Comparison of ENCODE assay signal across 8 cellular contexts in genomic region chr3:169764453-169765280, GRCh38. TPM values are rescaled to one million over a fixed set of nuclear protein-coding genes. Genes with fewer than 3 reads are reported as not detected.
DNase-seq lines count a peak whose midpoint lies in the region; ATAC-seq and TF ChIP-seq lines count a peak whose summit lies in the region.

TSS of gene TERC (minus strand) at chr3:169765060.

- intact Hi-C loops in IMR-90 (cut with micrococcal nuclease) (no loop called here), Panc1 (cut with micrococcal nuclease; ENCODE audit: unreplicated experiment) (loop anchor here (5.0 kb wide), 1 partner anchor 203 kb away; the partner anchor contains the start of gene SEC62), esophagus muscularis mucosa (cut with DNase I) (no loop called here)

- H4K5ac ChIP-seq in IMR-90 (ENCODE audit: low read depth, low read length): peak within 1 kb of the TSS; percentile 100

- H3K18ac ChIP-seq in IMR-90 (ENCODE audit: low read depth, low read length): peak within 1 kb of the TSS; percentile 73

- H2BK15ac ChIP-seq in IMR-90 (ENCODE audit: low read depth, low read length): no peak within 1 kb of the TSS

- H4K20me1 ChIP-seq in IMR-90 (ENCODE audit: insufficient read depth, low read length): no peaks in the 10 kb centered on the region

- H3K56ac ChIP-seq in IMR-90 (ENCODE audit: extremely low read depth, insufficient read depth, low read length): peak within 1 kb of the TSS; percentile 87

- H3K4me3 ChIP-seq in IMR-90 (ENCODE audit: insufficient read depth, low read depth, low read length) (peak within 1 kb of the TSS; percentile 89), Panc1 (ENCODE audit: low read depth in 2 of 2, low read length in 2 of 2) (peak within 1 kb of the TSS; percentile 64 to 83), esophagus muscularis mucosa (peak within 1 kb of the TSS; percentile 79 to 94 (median 85)), muscle layer of duodenum (ENCODE audit: low read depth in 1 of 2, low read length in 2 of 2) (peak within 1 kb of the TSS; percentile 80 to 86)

- no peak for TF ChIP-seq RAD21 in IMR-90 (IDR thresholded peaks at IDR 0.05; ENCODE audit: low read length)

- TF ChIP-seq CTCF in IMR-90 (conservative IDR thresholded peaks at IDR 0.05; ENCODE audit: low read depth, low read length): no peak
- TF ChIP-seq CTCF in Panc1 (IDR thresholded peaks at IDR 0.05): no peak
- TF ChIP-seq CTCF in esophagus muscularis mucosa (IDR thresholded peaks at IDR 0.05): no peak

- POLR2A ChIA-PET in IMR-90 (lab: Charles Lee; ENCODE audit: unreplicated experiment): interaction anchor here (1.0 kb wide), 1 partner anchor 47 kb away, joined by 3 read pairs; no protein-coding TSS in a partner anchor
- POLR2A ChIA-PET in Panc1 (lab: Charles Lee): no interaction called here

- H4K8ac ChIP-seq in IMR-90 (ENCODE audit: low read depth in 2 of 2, low read length in 2 of 2): peak within 1 kb of the TSS; percentile 84 to 98

- H2BK5ac ChIP-seq in IMR-90 (ENCODE audit: low read depth, low read length, poor library complexity, severe bottlenecking): peak within 1 kb of the TSS; percentile 80

- peak within 1 kb of the TSS; percentile 96 for H2AFZ ChIP-seq in IMR-90 (replicated peaks; ENCODE audit: low read length, poor library complexity)

- H3K27me3 ChIP-seq in IMR-90 (ENCODE audit: control insufficient read depth, insufficient read depth, low read length): no peaks in the 10 kb centered on the region
- H3K27me3 ChIP-seq in Panc1 (ENCODE audit: control insufficient read depth, insufficient read depth, low read length): no peaks in the 10 kb centered on the region
- no peaks in the 10 kb centered on the region for H3K27me3 ChIP-seq in esophagus muscularis mucosa
- H3K27me3 ChIP-seq in muscle layer of duodenum (ENCODE audit: low read depth, low read length): no peaks in the 10 kb centered on the region

- CTCF ChIA-PET in IMR-90 (lab: Yijun Ruan, JAX) (no interaction called here), Panc1 (lab: Charles Lee) (no interaction called here)

- no peaks in the 10 kb centered on the region for H3K9me1 ChIP-seq in IMR-90 (ENCODE audit: insufficient read depth, low read length)

- H3K36me3 ChIP-seq in IMR-90 (ENCODE audit: control insufficient read depth, insufficient read depth, low read length): no peaks in the 10 kb centered on the region
- no peaks in the 10 kb centered on the region for H3K36me3 ChIP-seq in Panc1 (ENCODE audit: control insufficient read depth, insufficient read depth, low read length)
- no peaks in the 10 kb centered on the region for H3K36me3 ChIP-seq in esophagus muscularis mucosa
- H3K36me3 ChIP-seq in muscle layer of duodenum (ENCODE audit: control insufficient read depth in 1 of 2, insufficient read depth in 2 of 2, low read length in 2 of 2): peaks cover 0 to 4% of the 10 kb centered on the region in 2 donors

- TF ChIP-seq EP300 in esophagus muscularis mucosa (IDR thresholded peaks at IDR 0.05): no peak

- H3K4me1 ChIP-seq in IMR-90 (ENCODE audit: control insufficient read depth, insufficient read depth, low read length): peaks cover 5% of the 10 kb centered on the region; the same call in 1 of the 2 replicates
- 0 out of 2 replicates have a peak, but pooled peaks cover 2% of the 10 kb centered on the region for H3K4me1 ChIP-seq in Panc1 (ENCODE audit: control insufficient read depth, insufficient read depth, low read length)
- H3K4me1 ChIP-seq in esophagus muscularis mucosa: peaks cover 4 to 14% (median 6%) of the 10 kb centered on the region in 4 donors
- no peaks in the 10 kb centered on the region for H3K4me1 ChIP-seq in muscle layer of duodenum (ENCODE audit: control insufficient read depth in 1 of 2, insufficient read depth in 2 of 2, low read length in 2 of 2)

- WGBS in IMR-90 (ENCODE audit: extremely low coverage in 2 of 2, insufficient read length in 1 of 2), 2 experiments: 4% methylated on average over 43 of the region's 77 CpGs; no CpG with 5 or more reads in 1 of the 2 experiments
- 3% methylated on average over 47 of the region's 77 CpGs for WGBS in esophagus muscularis mucosa

- H3K4ac ChIP-seq in IMR-90 (ENCODE audit: low read depth, low read length): peak within 1 kb of the TSS; percentile 99

- H3K79me1 ChIP-seq in IMR-90 (ENCODE audit: low read depth in 1 of 2, low read length in 2 of 2): no peaks in the 10 kb centered on the region

- in situ Hi-C loops in IMR-90 (cut with MboI; ENCODE audit: low sequenced_read_pairs) (loop anchor here (25.0 kb wide), 1 partner anchor 1677 kb away; the partner anchor contains the start of gene GOLIM4), Panc1 (cut with HindIII; ENCODE audit: low pct_unique_long_range_greater_than_20kb, low sequenced_read_pairs) (no loop called here)

- H3K9me3 ChIP-seq in IMR-90 (ENCODE audit: control insufficient read depth, insufficient read depth, low read length): peaks cover 3% of the 10 kb centered on the region; the same call in 1 of the 2 replicates
- no peaks in the 10 kb centered on the region for H3K9me3 ChIP-seq in Panc1 (ENCODE audit: control insufficient read depth, insufficient read depth, low read depth, low read length)
- H3K9me3 ChIP-seq in esophagus muscularis mucosa: no peaks in the 10 kb centered on the region
- H3K9me3 ChIP-seq in muscle layer of duodenum (ENCODE audit: control insufficient read depth in 1 of 2, low read length in 2 of 2): no peaks in the 10 kb centered on the region

- TSS peak; percentile 91 for BruUV-seq in IMR-90 (replicated peaks; lab: Mats Ljungman, UMichigan)
- BruUV-seq in Panc1 (replicated peaks; lab: Mats Ljungman, UMichigan): TSS peak; percentile 100

- H3K27ac ChIP-seq in IMR-90 (ENCODE audit: insufficient read depth, low read length): peak within 1 kb of the TSS; percentile 88
- H3K27ac ChIP-seq in Panc1 (ENCODE audit: low read length): peak within 1 kb of the TSS; percentile 93
- H3K27ac ChIP-seq in esophagus muscularis mucosa (replicated peaks in 1 of 4): peak within 1 kb of the TSS; percentile 95 to 99 (median 98)
- peak within 1 kb of the TSS; percentile 97 for H3K27ac ChIP-seq in muscle layer of duodenum (ENCODE audit: low read length)

- H2AK5ac ChIP-seq in IMR-90 (ENCODE audit: low read depth, low read length): peak within 1 kb of the TSS; percentile 93

- DNase-seq in DMS153 (lab: John Stamatoyannopoulos, UW) (peak; percentile 92), IMR-90 (peak; percentile 82), Panc1 (ENCODE audit: low read depth, low spot score) (peak; percentile 59), activated T-helper 1 cell treated with Interleukin-2 at 50 U/mL for 16 hours (ENCODE audit: low read depth) (peak; percentile 88), esophagus muscularis mucosa (ENCODE audit: extremely low spot score) (peak; percentile 98)
- DNase-seq in stimulated activated CD8-positive, alpha-beta memory T cell treated with anti-CD3 and anti-CD28 coated beads, Interleukin-7, amount 100 ng/mL, for 4 hours (ENCODE audit: low read depth in 2 of 2): peak; percentile 87 to 88

- peak within 1 kb of the TSS; percentile 98 for H3K14ac ChIP-seq in IMR-90 (replicated peaks; ENCODE audit: low read depth, low read length)

- H2BK120ac ChIP-seq in IMR-90 (ENCODE audit: low read depth, low read length): peak within 1 kb of the TSS; percentile 57

- H3K9ac ChIP-seq in IMR-90 (ENCODE audit: low read depth, low read length): peak within 1 kb of the TSS; percentile 92

- H2BK20ac ChIP-seq in IMR-90 (ENCODE audit: low read depth, low read length): no peak within 1 kb of the TSS; the same call in 1 of the 2 replicates

- H2AK9ac ChIP-seq in IMR-90 (replicated peaks; ENCODE audit: low read depth, low read length, poor library complexity): peak within 1 kb of the TSS; percentile 97

- H3K23ac ChIP-seq in IMR-90 (ENCODE audit: low read depth, low read length): peak within 1 kb of the TSS; percentile 95

- dilution Hi-C loops in IMR-90 (cut with HindIII; ENCODE audit: low sequenced_read_pairs, unreplicated experiment): no loop called here

- ATAC-seq in GM21526 (IDR thresholded peaks at IDR 0.05; ENCODE audit: low FRiP score, unreplicated experiment) (peak; percentile 73), IMR-90 (ENCODE audit: low read depth) (peak; percentile 86), Panc1 (peak; percentile 93)

- peak within 1 kb of the TSS; percentile 97 for H3K4me2 ChIP-seq in IMR-90 (ENCODE audit: low read depth, low read length)

- peak within 1 kb of the TSS; percentile 92 for H4K91ac ChIP-seq in IMR-90 (ENCODE audit: insufficient read depth, low read depth, low read length)

- TF ChIP-seq POLR2A in IMR-90 (IDR thresholded peaks at IDR 0.05; ENCODE audit: low read depth, low read length): peak; percentile 97
- TF ChIP-seq POLR2A in esophagus muscularis mucosa (IDR thresholded peaks at IDR 0.05; ENCODE audit: low read depth): peak; percentile 96

TF ChIP-seq in IMR-90, 13 proteins besides CTCF, POLR2A, EP300 and RAD21:
- no peak for TF ChIP-seq MXI1 (IDR thresholded peaks at IDR 0.05; ENCODE audit: borderline replicate concordance, low read depth, low read length)
- TF ChIP-seq MAZ (IDR thresholded peaks at IDR 0.05; ENCODE audit: borderline replicate concordance, low read depth, low read length): peak; percentile 23; the same call in 1 of the 2 replicates

RNA-seq across cellular contexts. Expression of gene TERC, which starts in this region (rescaled TPM):
- 17.8 and 57.0 TPM in 2 replicates for total RNA-seq in IMR-90 (2012; rRNA removed)
- polyA plus RNA-seq in IMR-90 (2012; rRNA removed): not detected in 2 replicates
- 0.13 TPM in 1 of 2 replicates, not detected in the other for polyA plus RNA-seq in IMR-90 (2012; cell fraction: cytosol; rRNA removed)
- polyA plus RNA-seq in IMR-90 (2012; cell fraction: nucleus; rRNA removed; ENCODE audit: low replicate concordance): 0.45 and 0.89 TPM in 2 replicates
- 6.0 TPM for total RNA-seq in Panc1 (2021; ENCODE audit: unreplicated experiment)
- polyA plus RNA-seq in Panc1 (2012; ENCODE audit: insufficient read length): 1.6 TPM
- total RNA-seq in esophagus muscularis mucosa: 10 to 100 TPM; 19.1 to 93.6 (median 63.7) TPM

Comparison
In these comparisons a context has a peak if more than half of its experiments do, and no peak if none do; other contexts are left out.
1. Peak in every context shown above with its lines: DNase-seq, ATAC-seq, H3K4me3 ChIP-seq and H3K27ac ChIP-seq.